Comparison of ENCODE assay signal across 8 cellular contexts in the genomic region with DNA sequence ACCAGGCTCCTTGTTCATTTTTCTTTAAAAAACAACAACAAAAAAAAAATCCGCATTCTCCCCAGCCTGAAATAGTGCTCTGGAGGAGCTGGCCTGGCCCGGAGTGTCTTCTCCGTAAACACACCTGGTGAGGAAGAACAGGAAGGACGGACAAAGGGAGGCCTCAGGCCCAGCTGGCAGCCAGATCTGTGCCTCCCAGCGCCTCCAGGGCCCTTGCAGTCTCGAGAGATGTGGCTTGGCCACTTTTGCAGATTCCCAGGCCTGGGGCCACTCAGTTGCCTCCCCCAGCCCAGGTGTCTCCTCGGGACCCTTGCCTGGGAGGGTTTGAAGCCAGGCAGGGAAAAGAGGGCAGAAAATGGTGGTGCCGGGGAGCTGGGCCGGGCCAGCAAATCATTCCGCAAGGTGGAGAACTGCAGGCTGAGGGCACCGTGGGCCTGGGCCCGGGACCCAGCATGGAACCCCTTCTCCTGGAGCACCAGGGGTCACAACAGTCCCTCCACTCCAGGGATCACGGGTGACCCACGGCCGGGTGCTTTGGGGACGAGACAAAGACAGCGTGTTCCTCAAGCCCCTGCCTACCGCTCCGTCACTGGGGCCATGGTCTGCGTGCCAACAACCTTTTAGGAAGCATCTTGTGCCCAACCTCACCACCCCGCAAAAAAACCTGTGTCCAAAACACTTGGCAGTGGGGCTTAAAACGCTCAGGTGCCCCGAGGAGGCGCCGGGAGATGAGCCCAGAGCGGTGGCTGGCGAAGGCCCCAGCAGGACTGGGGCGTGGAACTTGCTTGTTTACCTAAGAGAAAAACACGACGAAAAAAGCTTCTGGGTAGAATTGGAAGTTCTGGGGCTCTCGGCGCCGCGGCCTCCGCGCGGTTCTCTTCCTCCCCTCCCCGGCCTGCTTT.
DNase-seq lines count a peak whose midpoint lies in the region; ATAC-seq and TF ChIP-seq lines count a peak whose summit lies in the region.

No MANE protein-coding gene starts in this region.

- BruUV-seq in PC-3 (replicated peaks; lab: Mats Ljungman, UMichigan): no TSS peak

- H3K4me3 ChIP-seq in PC-3 (ENCODE audit: low read length) (peak overlapping the region; percentile 81), choroid plexus epithelial cell (ENCODE audit: low read depth, low read length) (peak overlapping the region; percentile 61), lower leg skin (ENCODE audit: low read depth, poor library complexity, severe bottlenecking) (peak overlapping the region; percentile 59)

- H2AFZ ChIP-seq in PC-3 (ENCODE audit: low read length): peak overlapping the region; percentile 59

- no peaks in the 10 kb centered on the region for H3F3A ChIP-seq in PC-3 (ENCODE audit: low read length, unreplicated experiment)

- peak overlapping the region; percentile 82 for H3K9ac ChIP-seq in PC-3 (ENCODE audit: low read length)

- no peaks in the 10 kb centered on the region for H3K36me3 ChIP-seq in PC-3 (ENCODE audit: low read depth, low read length)

- TF ChIP-seq CTCF in PC-3 (conservative IDR thresholded peaks at IDR 0.05; ENCODE audit: low read depth, low read length) (no peak), choroid plexus epithelial cell (conservative IDR thresholded peaks at IDR 0.05; ENCODE audit: low read depth, low read length) (no peak), lower leg skin (IDR thresholded peaks at IDR 0.05) (no peak)

- peak overlapping the region; percentile 98 for H3K4me2 ChIP-seq in PC-3 (ENCODE audit: low read length)

- H4K20me1 ChIP-seq in PC-3 (ENCODE audit: low read length): no peaks in the 10 kb centered on the region

- no peak for TF ChIP-seq POLR2A in lower leg skin (IDR thresholded peaks at IDR 0.05)

- ATAC-seq in PC-3: peak; percentile 45
- ATAC-seq in GM19467 (IDR thresholded peaks at IDR 0.05; ENCODE audit: unreplicated experiment): no peak
- no peak for ATAC-seq in HG02571 (IDR thresholded peaks at IDR 0.05; ENCODE audit: unreplicated experiment)

- POLR2A ChIA-PET in PC-3 (lab: Charles Lee; ENCODE audit: unreplicated experiment): no interaction called here

- DNase-seq in ELR (ENCODE audit: low read depth) (peak; percentile 58), PC-3 (peak; percentile 63), choroid plexus epithelial cell (ENCODE audit: low read depth) (peak; percentile 35), lower leg skin (ENCODE audit: low spot score in 2 of 2) (peak in 1 of 2 donors; percentile 94), superior temporal gyrus (ENCODE audit: extremely low spot score) (peak; percentile 39), putamen (ENCODE audit: low spot score) (no peak)

- WGBS in lower leg skin, 2 donors: 2 to 6% methylated on average over 36 to 38 of the region's 38 CpGs

- intact Hi-C loops in PC-3 (cut with micrococcal nuclease): loop anchor here (5.0 kb wide), 1 partner anchor 43 kb away; no protein-coding TSS in a partner anchor
- intact Hi-C loops in lower leg skin (cut with DNase I; ENCODE audit: low total_unique reads): no loop called here

- no peaks in the 10 kb centered on the region for H3K27me3 ChIP-seq in PC-3 (ENCODE audit: low read length)

- H3K4me1 ChIP-seq in PC-3 (ENCODE audit: insufficient read depth, low read length): peaks cover 51% of the 10 kb centered on the region

- CTCF ChIA-PET in PC-3 (lab: Charles Lee): interaction anchor here (0.7 kb wide), 1 partner anchor 38 kb away, joined by 3 read pairs; no protein-coding TSS in a partner anchor

- no peaks in the 10 kb centered on the region for H3K9me3 ChIP-seq in PC-3 (ENCODE audit: low read length)

- peak overlapping the region; percentile 63 for H3K27ac ChIP-seq in PC-3 (ENCODE audit: low read length)

- H3K9me2 ChIP-seq in PC-3 (replicated peaks; ENCODE audit: low read length): no peaks in the 10 kb centered on the region

- H3K79me2 ChIP-seq in PC-3 (ENCODE audit: low read length): peaks cover 76% of the 10 kb centered on the region
